In the genomic region with DNA sequence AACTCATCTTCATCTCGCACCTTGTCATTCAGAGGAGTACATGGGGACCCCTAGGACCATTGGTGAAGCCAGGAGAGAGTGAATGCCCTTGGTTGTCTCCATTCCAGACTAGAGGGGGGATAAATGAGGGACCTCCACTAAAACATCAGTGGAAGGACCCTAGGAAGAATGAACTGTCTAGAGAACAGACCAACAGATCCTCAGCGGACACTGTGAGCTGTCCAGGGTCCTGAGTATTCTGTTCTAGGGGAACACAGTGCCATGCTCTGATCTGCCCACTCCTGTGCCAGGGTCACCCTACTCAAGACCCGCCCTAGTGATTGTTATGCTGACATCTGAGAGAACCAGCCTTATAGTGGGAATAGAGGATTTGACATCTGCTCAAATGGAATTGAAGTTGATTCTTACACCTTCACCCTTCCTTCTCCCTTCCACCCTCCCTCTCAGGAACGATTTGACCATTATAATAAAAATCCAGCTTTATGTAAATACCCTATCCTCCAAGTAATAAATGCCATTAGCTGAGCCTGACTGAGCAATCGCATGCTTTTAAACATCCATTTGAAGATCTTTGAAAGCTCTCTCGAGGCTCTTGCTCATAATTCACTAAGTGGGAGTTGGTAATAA, we compare ENCODE assay signal across 1 cellular context.
TF ChIP-seq lines count a peak whose summit lies in the region.

No MANE protein-coding gene starts in this region.

TF ChIP-seq in HCT116, 20 proteins besides CTCF, POLR2A, EP300 and RAD21 (continued from another document):
- TF ChIP-seq MAX (IDR thresholded peaks at IDR 0.05), result no peak
